ENCODE assay signal across 8 cellular contexts in genomic region chr10:102917962-102918816, GRCh38. TPM values are rescaled to one million over a fixed set of nuclear protein-coding genes. Genes with fewer than 3 reads are reported as not detected.
DNase-seq lines count a peak whose midpoint lies in the region; ATAC-seq lines count a peak whose summit lies in the region.

Gene CNNM2 (plus strand): TSS chr10:102918294. CDS start chr10:102918481, 187 bp downstream.

- peaks cover 4% of the 10 kb centered on the region for H3K36me3 Mint-ChIP-seq in IgD-negative memory B cell

- no peaks in the 10 kb centered on the region for H3K9me3 ChIP-seq in mononuclear cell (ENCODE audit: low read depth, low read length)

- H3K4me1 Mint-ChIP-seq in IgD-negative memory B cell = peaks cover 26 to 37% (median 33%) of the 10 kb centered on the region in 3 donors

- H3K4me3 ChIP-seq in mononuclear cell (ENCODE audit: low read length) = peak within 1 kb of the TSS; percentile 98

- H3K27me3 Mint-ChIP-seq in IgD-negative memory B cell = peaks cover 14% of the 10 kb centered on the region

- peak; percentile 87 for ATAC-seq in GM21576 (IDR thresholded peaks at IDR 0.05; ENCODE audit: unreplicated experiment)

- H3K27ac ChIP-seq in epithelial cell of prostate = peak within 1 kb of the TSS; percentile 41

- peaks cover 40% of the 10 kb centered on the region for H3K4me1 ChIP-seq in mononuclear cell (ENCODE audit: insufficient read depth, low read length)

- peak; percentile 99 for DNase-seq in DMS153 treated with DMSO at 0.1 percent for 48 hours (lab: John Stamatoyannopoulos, UW; ENCODE audit: unreplicated experiment)
- DNase-seq in OCI-M1 (lab: John Stamatoyannopoulos, UW) = peak; percentile 100
- peak; percentile 99 for DNase-seq in activated T-cell treated with anti-CD3 and anti-CD28 coated beads for 48 hours (ENCODE audit: low read depth)
- DNase-seq in epithelial cell of prostate (ENCODE audit: low read depth, low spot score) = peak; percentile 97
- peak; percentile 98 to 99 for DNase-seq in stimulated activated CD8-positive, alpha-beta memory T cell treated with anti-CD3 and anti-CD28 coated beads, Interleukin-2, amount 100 ng/mL, for 48 hours (ENCODE audit: low read depth in 2 of 2)

- peak within 1 kb of the TSS; percentile 97 to 99 (median 98) for H3K4me3 Mint-ChIP-seq in IgD-negative memory B cell

- peaks cover 8% of the 10 kb centered on the region for H3K27me3 ChIP-seq in mononuclear cell (ENCODE audit: insufficient read depth, low read length)

- H3K9me3 Mint-ChIP-seq in IgD-negative memory B cell = no peaks in the 10 kb centered on the region

- H3K27ac Mint-ChIP-seq in IgD-negative memory B cell = peak within 1 kb of the TSS; percentile 79 to 98 (median 91)

RNA-seq across cellular contexts. Expression of gene CNNM2, which starts in this region (rescaled TPM):
- 7.9 TPM for polyA plus RNA-seq in IgD-negative memory B cell
- 7.3 TPM for total RNA-seq in mononuclear cell

Comparison
In these comparisons a context has a peak if more than half of its experiments do, and no peak if none do; other contexts are left out.
1. Peak in every context shown above with its lines: DNase-seq, ATAC-seq, H3K4me3 ChIP-seq and H3K27ac ChIP-seq.